In genomic region chr22:22210889-22211833, GRCh38 we compare ENCODE assay signal across 25 cellular contexts. TPM values are rescaled to one million over a fixed set of nuclear protein-coding genes. Genes with fewer than 3 reads are reported as not detected.
A peak's percentile ranks its signal among the peaks of the same experiment; 100 is the strongest.
DNase-seq lines count a peak whose midpoint lies in the region; ATAC-seq and TF ChIP-seq lines count a peak whose summit lies in the region.
"Had no signal": no experiment of that assay in that cellular context is flagged by ENCODE, and none has a peak within 500 bp of the region (broad histone marks: within the 10 kb centered on the region; RNA-seq: fewer than 3 reads in every experiment).

No MANE protein-coding gene starts in this region.

- H3K27me3 Mint-ChIP-seq in T-helper 1 cell treated with Interleukin-12 subunit alpha and Interleukin-12 subunit beta and Interleukin-4 antibody, amounts not matched to agents 30 μg/mL and 1 μg/mL, for 36 hours (ENCODE audit: low read depth): no peaks in the 10 kb centered on the region
- H3K27me3 Mint-ChIP-seq in activated CD4-positive, alpha-beta memory T cell treated with anti-CD3 and anti-CD28 coated beads for 36 hours: no peaks in the 10 kb centered on the region
- H3K27me3 Mint-ChIP-seq: CD4-positive, CD25-positive, alpha-beta regulatory T cell; naive thymus-derived CD4-positive, alpha-beta T cell had no signal

- H3K27ac Mint-ChIP-seq in T-helper 1 cell treated with Interleukin-12 subunit alpha and Interleukin-12 subunit beta and Interleukin-4 antibody, amounts not matched to agents 30 μg/mL and 1 μg/mL, for 36 hours: peak overlapping the region; percentile 98
- peak overlapping the region; percentile 91 for H3K27ac Mint-ChIP-seq in activated CD4-positive, alpha-beta memory T cell treated with anti-CD3 and anti-CD28 coated beads for 36 hours
- H3K27ac Mint-ChIP-seq: immature natural killer cell had no signal

- POLR2A ChIA-PET in activated CD4-positive, alpha-beta memory T cell treated with anti-CD3 and anti-CD28 coated beads for 36 hours (lab: Charles Lee): interaction anchor here (1.0 to 1.5 kb wide), 2 partner anchors 24 to 28 kb away, joined by 3 to 7 read pairs; no protein-coding TSS in a partner anchor

- H3K36me3 ChIP-seq in DND-41 (ENCODE audit: insufficient read depth, low read length): no peaks in the 10 kb centered on the region
- H3K36me3 ChIP-seq: stomach had no signal

- no peak overlapping the region for H3K4me3 Mint-ChIP-seq in T-helper 1 cell treated with Interleukin-12 subunit alpha and Interleukin-12 subunit beta and Interleukin-4 antibody, amounts not matched to agents 30 μg/mL and 1 μg/mL, for 36 hours
- no peak overlapping the region for H3K4me3 Mint-ChIP-seq in activated CD4-positive, alpha-beta memory T cell treated with anti-CD3 and anti-CD28 coated beads for 36 hours
- H3K4me3 Mint-ChIP-seq: CD4-positive, CD25-positive, alpha-beta regulatory T cell; immature natural killer cell had no signal

- peaks cover 34% of the 10 kb centered on the region for H3K4me1 Mint-ChIP-seq in T-helper 1 cell treated with Interleukin-12 subunit alpha and Interleukin-12 subunit beta and Interleukin-4 antibody, amounts not matched to agents 30 μg/mL and 1 μg/mL, for 36 hours (ENCODE audit: low read depth)
- H3K4me1 Mint-ChIP-seq in activated CD4-positive, alpha-beta memory T cell treated with anti-CD3 and anti-CD28 coated beads for 36 hours (ENCODE audit: low read depth): peaks cover 44% of the 10 kb centered on the region

- DNase-seq in T-helper 1 cell: no peak
- DNase-seq in DND-41: no peak
- no peak for DNase-seq in activated CD4-positive, alpha-beta memory T cell treated with anti-CD3 and anti-CD28 coated beads for 36 hours
- DNase-seq in epithelial cell of prostate (ENCODE audit: low read depth, low spot score): no peak
- no peak for DNase-seq in Right ventricle myocardium inferior (ENCODE audit: missing footprints)
- DNase-seq in SK-N-DZ (ENCODE audit: low spot score): no peak
- DNase-seq: activated gamma-delta T cell, glutamatergic neuron, immature natural killer cell, KBM-7, NCI-H1105, stomach had no signal

- H3K27ac ChIP-seq in DND-41 (ENCODE audit: low read length) (peak overlapping the region; percentile 18; the same call in 1 of the 2 replicates), epithelial cell of prostate (peak overlapping the region; percentile 38)
- H3K27ac ChIP-seq: HL-60, stomach had no signal

- no peak overlapping the region for H2AFZ ChIP-seq in DND-41 (ENCODE audit: low read depth, low read length)

- no peaks in the 10 kb centered on the region for H3K79me2 ChIP-seq in DND-41 (ENCODE audit: insufficient read depth, low read length)

- H3K27me3 ChIP-seq in DND-41 (ENCODE audit: insufficient read depth, low read length, poor library complexity): no peaks in the 10 kb centered on the region

- CTCF ChIA-PET in activated CD4-positive, alpha-beta memory T cell treated with anti-CD3 and anti-CD28 coated beads for 36 hours (lab: Charles Lee): interaction anchor here (1.2 to 22.6 kb wide), 6 partner anchors 10 to 54 kb away, joined by 3 to 569 read pairs (median 6); partner anchors contain the start of gene VPREB1

- H3K9ac ChIP-seq in DND-41 (ENCODE audit: low read depth, low read length): no peak overlapping the region

- no peaks in the 10 kb centered on the region for H4K20me1 ChIP-seq in DND-41 (ENCODE audit: insufficient read depth, low read length)

- no peak overlapping the region for H3K4me3 ChIP-seq in DND-41 (ENCODE audit: low read depth in 1 of 2, low read length in 2 of 2)
- H3K4me3 ChIP-seq: smooth muscle cell, stomach had no signal

- H3K9me3 ChIP-seq in DND-41 (ENCODE audit: insufficient read depth, low read length, severe bottlenecking): no peaks in the 10 kb centered on the region
- H3K9me3 ChIP-seq: stomach had no signal

- intact Hi-C loops in activated CD4-positive, alpha-beta memory T cell treated with anti-CD3 and anti-CD28 coated beads for 36 hours (cut with micrococcal nuclease): loop anchor here (5.0 kb wide), 1 partner anchor 86 kb away; no protein-coding TSS in a partner anchor
- intact Hi-C loops in Right ventricle myocardium inferior (cut with DNase I): no loop called here

- no peak for TF ChIP-seq CTCF in DND-41 (IDR thresholded peaks at IDR 0.05; ENCODE audit: borderline replicate concordance, extremely low read depth, low read length, poor library complexity, severe bottlenecking)

- H3K36me3 Mint-ChIP-seq in T-helper 1 cell treated with Interleukin-12 subunit alpha and Interleukin-12 subunit beta and Interleukin-4 antibody, amounts not matched to agents 30 μg/mL and 1 μg/mL, for 36 hours (ENCODE audit: low read depth): no peaks in the 10 kb centered on the region
- no peaks in the 10 kb centered on the region for H3K36me3 Mint-ChIP-seq in activated CD4-positive, alpha-beta memory T cell treated with anti-CD3 and anti-CD28 coated beads for 36 hours
- H3K36me3 Mint-ChIP-seq: CD4-positive, CD25-positive, alpha-beta regulatory T cell; immature natural killer cell; naive thymus-derived CD4-positive, alpha-beta T cell had no signal

- no peak overlapping the region for H3K4me2 ChIP-seq in DND-41 (ENCODE audit: insufficient read depth, low read length)
- H3K4me2 ChIP-seq: smooth muscle cell had no signal

- peaks cover 35% of the 10 kb centered on the region for H3K4me1 ChIP-seq in DND-41 (ENCODE audit: insufficient read depth, low read length)
- H3K4me1 ChIP-seq: stomach had no signal

- ATAC-seq in DND-41 (ENCODE audit: insufficient read depth, low read depth) (no peak), Right ventricle myocardium inferior (no peak), HG02571 (IDR thresholded peaks at IDR 0.05; ENCODE audit: unreplicated experiment) (no peak)

- no peaks in the 10 kb centered on the region for H3K9me3 Mint-ChIP-seq in T-helper 1 cell treated with Interleukin-12 subunit alpha and Interleukin-12 subunit beta and Interleukin-4 antibody, amounts not matched to agents 30 μg/mL and 1 μg/mL, for 36 hours
- H3K9me3 Mint-ChIP-seq in activated CD4-positive, alpha-beta memory T cell treated with anti-CD3 and anti-CD28 coated beads for 36 hours: no peaks in the 10 kb centered on the region
- H3K9me3 Mint-ChIP-seq: CD4-positive, CD25-positive, alpha-beta regulatory T cell; immature natural killer cell; naive thymus-derived CD4-positive, alpha-beta T cell had no signal

RNA-seq across cellular contexts. Expression of gene VPREB1, which starts 33.4 kb away (rescaled TPM):
- not detected for total RNA-seq in activated CD4-positive, alpha-beta memory T cell treated with anti-CD3 and anti-CD28 coated beads for 36 hours
- total RNA-seq in Right ventricle myocardium inferior: not detected
- polyA plus RNA-seq in SK-N-DZ (2014; cell fraction: cytosol; rRNA removed): not detected in 2 replicates
- polyA plus RNA-seq in SK-N-DZ (2014; cell fraction: nucleus; rRNA removed): not detected in 2 replicates
- total RNA-seq: A172; CD4-positive, CD25-positive, alpha-beta regulatory T cell; Daoy; dermis blood vessel endothelial cell; esophagus mucosa; lung microvascular endothelial cell; naive thymus-derived CD4-positive, alpha-beta T cell; posterior vena cava; smooth muscle cell; ureter had no signal
- polyA plus RNA-seq: CD4-positive, CD25-positive, alpha-beta regulatory T cell; immature natural killer cell; naive thymus-derived CD4-positive, alpha-beta T cell; smooth muscle cell had no signal
